37 cellular contexts compared by ENCODE assay signal in the genomic region with DNA sequence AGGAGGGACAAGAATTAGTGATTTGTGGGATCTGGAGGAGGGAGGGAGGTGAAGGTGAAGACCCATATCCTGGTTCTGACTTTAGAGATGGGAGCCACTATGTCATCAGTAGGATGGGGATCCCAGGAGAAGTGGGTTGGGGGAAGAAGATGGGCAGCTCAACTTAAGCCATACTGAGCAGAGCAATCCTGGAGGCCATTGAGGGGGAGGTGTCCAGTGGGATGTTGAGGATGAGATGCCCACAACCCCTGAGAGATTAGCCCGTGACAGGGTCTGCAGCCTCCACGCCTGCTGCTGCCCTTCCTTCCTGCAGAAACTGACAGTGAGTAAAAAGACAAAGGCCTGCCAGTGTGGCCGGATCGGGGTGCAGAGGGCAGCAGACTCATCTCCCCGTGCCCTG. TPM values are rescaled to one million over a fixed set of nuclear protein-coding genes. Genes with fewer than 3 reads are reported as not detected.
"Had no signal": no experiment of that assay in that cellular context is flagged by ENCODE, and none has a peak within 500 bp of the region (broad histone marks: within the 10 kb centered on the region; RNA-seq: fewer than 3 reads in every experiment).

No MANE protein-coding gene starts in this region.

- H3K9me3 ChIP-seq: heart left ventricle, left lung, lower lobe of right lung, neutrophil, right atrium auricular region, right lobe of liver, tibial nerve, upper lobe of right lung had no signal

- H3K27ac ChIP-seq: heart left ventricle, left lung, lower lobe of right lung, neural progenitor cell, neutrophil, right atrium auricular region, right lobe of liver, tibial nerve, upper lobe of right lung had no signal

- H3K4me1 Mint-ChIP-seq: mesothelial cell of epicardium, nephron progenitor cell, neural progenitor cell had no signal

- DNase-seq: heart left ventricle; hypothalamus; immature natural killer cell; kidney; left colon; left lung; lower lobe of right lung; mammary epithelial cell; mesendoderm; naive B cell; natural killer cell; nephron progenitor cell; occipital lobe; right lobe of liver; stimulated activated CD4-positive, alpha-beta T cell treated with anti-CD3 and anti-CD28 coated beads, Interleukin-1b, Interleukin-23, amount 100 ng/mL, for 48 hours; stimulated activated CD4-positive, alpha-beta T cell treated with anti-CD3 and anti-CD28 coated beads, Interleukin-2, amount 100 ng/mL, for 48 hours; stimulated activated CD4-positive, alpha-beta T cell treated with anti-CD3 and anti-CD28 coated beads, Interleukin-4, amount 100 ng/mL, for 4 hours; stimulated activated CD8-positive, alpha-beta memory T cell treated with anti-CD3 and anti-CD28 coated beads, Interleukin-4, amount 100 ng/mL, for 48 hours; stimulated activated naive CD4-positive, alpha-beta T cell had no signal

- H2AFZ ChIP-seq: neural progenitor cell had no signal

- H3K4me3 ChIP-seq: heart left ventricle, left lung, lower lobe of right lung, neural progenitor cell, right atrium auricular region, right lobe of liver, smooth muscle cell, tibial nerve, upper lobe of right lung had no signal

- H3K9me3 Mint-ChIP-seq: immature natural killer cell; naive B cell; natural killer cell; neural progenitor cell; stimulated activated naive CD8-positive, alpha-beta T cell treated with anti-CD3 and anti-CD28 coated beads, Interleukin-15, Interleukin-2, amounts not matched to agents 100 ng/mL and 50 ng/mL, for 24 hours had no signal

- H3K27ac Mint-ChIP-seq: immature natural killer cell; mesothelial cell of epicardium; natural killer cell; nephron progenitor cell; neural progenitor cell; progenitor cell of endocrine pancreas; stimulated activated naive CD8-positive, alpha-beta T cell treated with anti-CD3 and anti-CD28 coated beads, Interleukin-15, Interleukin-2, amounts not matched to agents 100 ng/mL and 50 ng/mL, for 24 hours had no signal

- FAIRE-seq: islet of Langerhans, kidney, urothelium cell line had no signal

- ATAC-seq: heart left ventricle, left colon, left lung, lower lobe of right lung, natural killer cell, right lobe of liver, upper lobe of right lung had no signal

- H3K27me3 ChIP-seq: neural progenitor cell, right atrium auricular region, right lobe of liver, tibial nerve had no signal

- H3K4me1 ChIP-seq: lower lobe of right lung, neural progenitor cell, right atrium auricular region, right lobe of liver, tibial nerve, upper lobe of right lung had no signal

- H3K4me3 Mint-ChIP-seq: immature natural killer cell; mesothelial cell of epicardium; natural killer cell; nephron progenitor cell; neural progenitor cell; stimulated activated naive CD8-positive, alpha-beta T cell treated with anti-CD3 and anti-CD28 coated beads, Interleukin-15, Interleukin-2, amounts not matched to agents 100 ng/mL and 50 ng/mL, for 24 hours had no signal

- H3K4me2 ChIP-seq: neural progenitor cell, smooth muscle cell had no signal

- H3K36me3 ChIP-seq: heart left ventricle, left lung, lower lobe of right lung, neural progenitor cell, neutrophil, right atrium auricular region, right lobe of liver, tibial nerve, upper lobe of right lung had no signal

- H3K9ac ChIP-seq: neural progenitor cell had no signal

- H3K36me3 Mint-ChIP-seq: immature natural killer cell, mesothelial cell of epicardium, natural killer cell, neural progenitor cell had no signal

RNA-seq across cellular contexts. Expression of gene SIGLEC6, which starts 11.2 kb away (rescaled TPM):
- total RNA-seq: mammary epithelial cell, mesothelial cell of epicardium, occipital lobe, osteocyte, progenitor cell of endocrine pancreas, pulmonary artery endothelial cell, renal cortical epithelial cell, right lobe of liver, temporal lobe had no signal
- polyA plus RNA-seq: mammary epithelial cell, smooth muscle cell had no signal

RNA-seq across cellular contexts. Expression of gene SIGLEC12, which starts 41.1 kb away (rescaled TPM):
- total RNA-seq: mammary epithelial cell, mesothelial cell of epicardium, mononuclear cell, occipital lobe, osteocyte, progenitor cell of endocrine pancreas, pulmonary artery endothelial cell, renal cortical epithelial cell, right atrium auricular region, skeletal muscle tissue, smooth muscle cell, subcutaneous adipose tissue, temporal lobe had no signal
- polyA plus RNA-seq: immature natural killer cell, mammary epithelial cell, smooth muscle cell had no signal
